ENCODE assay signal across 20 cellular contexts in genomic region chr11:116866774-116867455, GRCh38. TPM values are rescaled to one million over a fixed set of nuclear protein-coding genes. Genes with fewer than 3 reads are reported as not detected.
"Had no signal": no experiment of that assay in that cellular context is flagged by ENCODE, and none has a peak within 500 bp of the region (broad histone marks: within the 10 kb centered on the region; RNA-seq: fewer than 3 reads in every experiment).

No MANE protein-coding gene starts in this region.

- H3K4me2 ChIP-seq: hepatocyte had no signal

- H3K4me3 ChIP-seq: gastrocnemius medialis, hepatocyte, suprapubic skin had no signal

- H3K4me1 ChIP-seq: suprapubic skin had no signal

- H3K27ac ChIP-seq: suprapubic skin had no signal

- H2AFZ ChIP-seq: hepatocyte had no signal

- H3K79me2 ChIP-seq: hepatocyte had no signal

- H3K27me3 ChIP-seq: gastrocnemius medialis, hepatocyte, suprapubic skin had no signal

- H3K9me3 ChIP-seq: gastrocnemius medialis, suprapubic skin had no signal

- ATAC-seq: activated CD4-positive, alpha-beta T cell treated with anti-CD3 and anti-CD28 coated beads for 36 hours; activated naive CD8-positive, alpha-beta T cell treated with anti-CD3 and anti-CD28 coated beads, Interleukin-2, amount 50 U/mL, for 24 hours; effector memory CD8-positive, alpha-beta T cell had no signal

- FAIRE-seq: bronchial epithelial cell had no signal

- DNase-seq: activated CD4-positive, alpha-beta memory T cell treated with anti-CD3 and anti-CD28 coated beads for 36 hours; activated CD4-positive, alpha-beta T cell treated with anti-CD3 and anti-CD28 coated beads for 36 hours; activated naive CD4-positive, alpha-beta T cell treated with Interleukin-2 at 50 U/mL for 16 hours; activated naive CD8-positive, alpha-beta T cell treated with anti-CD3 and anti-CD28 coated beads, Interleukin-2, amount 50 U/mL, for 24 hours; activated T-cell treated with anti-CD3 and anti-CD28 coated beads for 4 hours; effector memory CD8-positive, alpha-beta T cell; left cardiac atrium; posterior cingulate gyrus; SW 1271; T-helper 2 cell had no signal

RNA-seq across cellular contexts. Expression of gene APOA1, which starts 29.5 kb away (rescaled TPM):
- total RNA-seq: activated CD4-positive, alpha-beta T cell treated with anti-CD3 and anti-CD28 coated beads for 36 hours; activated T-helper 1 cell treated with anti-CD3 and anti-CD28 coated beads, Interleukin-12 subunit alpha, Interleukin-12 subunit beta, Interleukin-2, Interleukin-4 antibody, amounts not matched to agents 30 ng/mL and 10 ng/mL and 1 ng/mL, durations not matched to agents 14 hours and 24 hours and 36 hours; bronchial epithelial cell; fibroblast of lung had no signal

RNA-seq across cellular contexts. Expression of gene APOC3, which starts 37.2 kb away (rescaled TPM):
- total RNA-seq: activated CD4-positive, alpha-beta memory T cell treated with anti-CD3 and anti-CD28 coated beads for 36 hours; activated CD4-positive, alpha-beta T cell treated with anti-CD3 and anti-CD28 coated beads for 36 hours; activated T-helper 1 cell treated with anti-CD3 and anti-CD28 coated beads, Interleukin-12 subunit alpha, Interleukin-12 subunit beta, Interleukin-2, Interleukin-4 antibody, amounts not matched to agents 30 ng/mL and 10 ng/mL and 1 ng/mL, durations not matched to agents 14 hours and 24 hours and 36 hours; bronchial epithelial cell; cerebellum; fibroblast of lung; left cardiac atrium; lung microvascular endothelial cell; mesothelial cell of epicardium; renal cortical epithelial cell had no signal
- polyA plus RNA-seq: fibroblast of lung had no signal

RNA-seq across cellular contexts. Expression of gene APOA4, which starts 43.8 kb away (rescaled TPM):
- total RNA-seq: activated CD4-positive, alpha-beta memory T cell treated with anti-CD3 and anti-CD28 coated beads for 36 hours; activated CD4-positive, alpha-beta T cell treated with anti-CD3 and anti-CD28 coated beads for 36 hours; activated T-helper 1 cell treated with anti-CD3 and anti-CD28 coated beads, Interleukin-12 subunit alpha, Interleukin-12 subunit beta, Interleukin-2, Interleukin-4 antibody, amounts not matched to agents 30 ng/mL and 10 ng/mL and 1 ng/mL, durations not matched to agents 14 hours and 24 hours and 36 hours; bronchial epithelial cell; fibroblast of lung; left cardiac atrium; lung microvascular endothelial cell; mesothelial cell of epicardium; renal cortical epithelial cell had no signal
- polyA plus RNA-seq: fibroblast of lung had no signal
